In the genomic region with DNA sequence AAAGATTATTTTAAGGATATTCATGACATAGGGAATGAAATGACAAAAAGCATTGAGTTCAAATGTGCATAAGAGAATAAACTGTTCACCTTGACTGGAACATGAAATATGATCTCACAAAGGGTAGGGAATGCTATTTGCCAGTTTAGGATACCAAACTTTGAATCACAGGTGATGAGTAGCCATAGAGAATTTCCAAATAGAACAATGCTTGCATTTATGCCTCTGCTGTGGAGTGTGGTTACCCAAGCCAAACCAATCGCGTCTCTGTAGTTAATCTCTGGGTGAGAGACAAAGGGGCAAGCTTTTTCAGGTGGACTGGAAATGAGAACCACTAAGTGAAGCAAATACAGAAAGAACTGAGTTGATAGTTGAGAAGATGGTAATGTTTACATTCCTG, we compare ENCODE assay signal across 1 cellular context.
TF ChIP-seq lines count a peak whose summit lies in the region.

No MANE protein-coding gene starts in this region.

TF ChIP-seq in HepG2, 621 proteins besides CTCF, POLR2A, EP300 and RAD21:
- TF ChIP-seq, protein P1, sequence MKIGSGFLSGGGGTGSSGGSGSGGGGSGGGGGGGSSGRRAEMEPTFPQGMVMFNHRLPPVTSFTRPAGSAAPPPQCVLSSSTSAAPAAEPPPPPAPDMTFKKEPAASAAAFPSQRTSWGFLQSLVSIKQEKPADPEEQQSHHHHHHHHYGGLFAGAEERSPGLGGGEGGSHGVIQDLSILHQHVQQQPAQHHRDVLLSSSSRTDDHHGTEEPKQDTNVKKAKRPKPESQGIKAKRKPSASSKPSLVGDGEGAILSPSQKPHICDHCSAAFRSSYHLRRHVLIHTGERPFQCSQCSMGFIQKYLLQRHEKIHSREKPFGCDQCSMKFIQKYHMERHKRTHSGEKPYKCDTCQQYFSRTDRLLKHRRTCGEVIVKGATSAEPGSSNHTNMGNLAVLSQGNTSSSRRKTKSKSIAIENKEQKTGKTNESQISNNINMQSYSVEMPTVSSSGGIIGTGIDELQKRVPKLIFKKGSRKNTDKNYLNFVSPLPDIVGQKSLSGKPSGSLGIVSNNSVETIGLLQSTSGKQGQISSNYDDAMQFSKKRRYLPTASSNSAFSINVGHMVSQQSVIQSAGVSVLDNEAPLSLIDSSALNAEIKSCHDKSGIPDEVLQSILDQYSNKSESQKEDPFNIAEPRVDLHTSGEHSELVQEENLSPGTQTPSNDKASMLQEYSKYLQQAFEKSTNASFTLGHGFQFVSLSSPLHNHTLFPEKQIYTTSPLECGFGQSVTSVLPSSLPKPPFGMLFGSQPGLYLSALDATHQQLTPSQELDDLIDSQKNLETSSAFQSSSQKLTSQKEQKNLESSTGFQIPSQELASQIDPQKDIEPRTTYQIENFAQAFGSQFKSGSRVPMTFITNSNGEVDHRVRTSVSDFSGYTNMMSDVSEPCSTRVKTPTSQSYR (CRISPR knock-in tag; IDR thresholded peaks at IDR 0.05; ENCODE audit: borderline replicate concordance) = no peak
- no peak for TF ChIP-seq HMG20B (CRISPR knock-in tag; conservative IDR thresholded peaks at IDR 0.05)
- no peak for TF ChIP-seq ZNF878 (CRISPR knock-in tag; IDR thresholded peaks at IDR 0.05)
- TF ChIP-seq SALL2 (CRISPR knock-in tag; IDR thresholded peaks at IDR 0.05) = no peak
- TF ChIP-seq JARID2 (CRISPR knock-in tag; IDR thresholded peaks at IDR 0.05; ENCODE audit: insufficient replicate concordance) = no peak
- TF ChIP-seq, protein P2, sequence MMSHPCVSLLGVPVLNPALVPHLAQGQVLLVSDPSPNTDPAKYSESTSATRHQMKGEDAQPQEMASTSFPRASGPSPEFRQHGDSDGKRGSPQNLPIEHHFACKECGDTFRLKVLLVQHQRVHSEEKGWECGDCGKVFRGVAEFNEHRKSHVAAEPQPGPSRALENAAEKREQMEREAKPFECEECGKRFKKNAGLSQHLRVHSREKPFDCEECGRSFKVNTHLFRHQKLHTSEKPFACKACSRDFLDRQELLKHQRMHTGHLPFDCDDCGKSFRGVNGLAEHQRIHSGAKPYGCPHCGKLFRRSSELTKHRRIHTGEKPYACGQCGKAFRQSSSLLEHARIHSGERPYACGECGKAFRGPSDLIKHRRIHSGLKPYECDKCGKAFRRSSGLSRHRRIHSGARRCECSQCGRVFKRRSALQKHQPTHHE (CRISPR knock-in tag; IDR thresholded peaks at IDR 0.05; ENCODE audit: borderline replicate concordance) = no peak
- TF ChIP-seq ZNF225 (CRISPR knock-in tag; IDR thresholded peaks at IDR 0.05) = no peak
- TF ChIP-seq ZFP90 (CRISPR knock-in tag; IDR thresholded peaks at IDR 0.05; ENCODE audit: borderline replicate concordance) = no peak
- TF ChIP-seq, protein P3, sequence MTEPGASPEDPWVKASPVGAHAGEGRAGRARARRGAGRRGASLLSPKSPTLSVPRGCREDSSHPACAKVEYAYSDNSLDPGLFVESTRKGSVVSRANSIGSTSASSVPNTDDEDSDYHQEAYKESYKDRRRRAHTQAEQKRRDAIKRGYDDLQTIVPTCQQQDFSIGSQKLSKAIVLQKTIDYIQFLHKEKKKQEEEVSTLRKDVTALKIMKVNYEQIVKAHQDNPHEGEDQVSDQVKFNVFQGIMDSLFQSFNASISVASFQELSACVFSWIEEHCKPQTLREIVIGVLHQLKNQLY (CRISPR knock-in tag; IDR thresholded peaks at IDR 0.05) = no peak
- no peak for TF ChIP-seq TSC22D2 (CRISPR knock-in tag; IDR thresholded peaks at IDR 0.05; ENCODE audit: borderline replicate concordance)
- no peak for TF ChIP-seq ZNF75D (CRISPR knock-in tag; IDR thresholded peaks at IDR 0.05; ENCODE audit: borderline replicate concordance)
- TF ChIP-seq, protein P4, sequence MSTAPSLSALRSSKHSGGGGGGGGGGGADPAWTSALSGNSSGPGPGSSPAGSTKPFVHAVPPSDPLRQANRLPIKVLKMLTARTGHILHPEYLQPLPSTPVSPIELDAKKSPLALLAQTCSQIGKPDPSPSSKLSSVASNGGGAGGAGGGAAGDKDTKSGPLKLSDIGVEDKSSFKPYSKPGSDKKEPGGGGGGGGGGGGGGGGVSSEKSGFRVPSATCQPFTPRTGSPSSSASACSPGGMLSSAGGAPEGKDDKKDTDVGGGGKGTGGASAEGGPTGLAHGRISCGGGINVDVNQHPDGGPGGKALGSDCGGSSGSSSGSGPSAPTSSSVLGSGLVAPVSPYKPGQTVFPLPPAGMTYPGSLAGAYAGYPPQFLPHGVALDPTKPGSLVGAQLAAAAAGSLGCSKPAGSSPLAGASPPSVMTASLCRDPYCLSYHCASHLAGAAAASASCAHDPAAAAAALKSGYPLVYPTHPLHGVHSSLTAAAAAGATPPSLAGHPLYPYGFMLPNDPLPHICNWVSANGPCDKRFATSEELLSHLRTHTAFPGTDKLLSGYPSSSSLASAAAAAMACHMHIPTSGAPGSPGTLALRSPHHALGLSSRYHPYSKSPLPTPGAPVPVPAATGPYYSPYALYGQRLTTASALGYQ (CRISPR knock-in tag; IDR thresholded peaks at IDR 0.05) = no peak
- TF ChIP-seq RORA (CRISPR knock-in tag; IDR thresholded peaks at IDR 0.05) = no peak
- TF ChIP-seq, protein P5, sequence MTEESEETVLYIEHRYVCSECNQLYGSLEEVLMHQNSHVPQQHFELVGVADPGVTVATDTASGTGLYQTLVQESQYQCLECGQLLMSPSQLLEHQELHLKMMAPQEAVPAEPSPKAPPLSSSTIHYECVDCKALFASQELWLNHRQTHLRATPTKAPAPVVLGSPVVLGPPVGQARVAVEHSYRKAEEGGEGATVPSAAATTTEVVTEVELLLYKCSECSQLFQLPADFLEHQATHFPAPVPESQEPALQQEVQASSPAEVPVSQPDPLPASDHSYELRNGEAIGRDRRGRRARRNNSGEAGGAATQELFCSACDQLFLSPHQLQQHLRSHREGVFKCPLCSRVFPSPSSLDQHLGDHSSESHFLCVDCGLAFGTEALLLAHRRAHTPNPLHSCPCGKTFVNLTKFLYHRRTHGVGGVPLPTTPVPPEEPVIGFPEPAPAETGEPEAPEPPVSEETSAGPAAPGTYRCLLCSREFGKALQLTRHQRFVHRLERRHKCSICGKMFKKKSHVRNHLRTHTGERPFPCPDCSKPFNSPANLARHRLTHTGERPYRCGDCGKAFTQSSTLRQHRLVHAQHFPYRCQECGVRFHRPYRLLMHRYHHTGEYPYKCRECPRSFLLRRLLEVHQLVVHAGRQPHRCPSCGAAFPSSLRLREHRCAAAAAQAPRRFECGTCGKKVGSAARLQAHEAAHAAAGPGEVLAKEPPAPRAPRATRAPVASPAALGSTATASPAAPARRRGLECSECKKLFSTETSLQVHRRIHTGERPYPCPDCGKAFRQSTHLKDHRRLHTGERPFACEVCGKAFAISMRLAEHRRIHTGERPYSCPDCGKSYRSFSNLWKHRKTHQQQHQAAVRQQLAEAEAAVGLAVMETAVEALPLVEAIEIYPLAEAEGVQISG (CRISPR knock-in tag; IDR thresholded peaks at IDR 0.05) = no peak
- no peak for TF ChIP-seq ATF1 (CRISPR knock-in tag; IDR thresholded peaks at IDR 0.05)
- TF ChIP-seq HCFC1 (IDR thresholded peaks at IDR 0.05; ENCODE audit: low read depth, low read length) = no peak
- no peak for TF ChIP-seq GTF3A (CRISPR knock-in tag; conservative IDR thresholded peaks at IDR 0.05)
- TF ChIP-seq, protein P6, sequence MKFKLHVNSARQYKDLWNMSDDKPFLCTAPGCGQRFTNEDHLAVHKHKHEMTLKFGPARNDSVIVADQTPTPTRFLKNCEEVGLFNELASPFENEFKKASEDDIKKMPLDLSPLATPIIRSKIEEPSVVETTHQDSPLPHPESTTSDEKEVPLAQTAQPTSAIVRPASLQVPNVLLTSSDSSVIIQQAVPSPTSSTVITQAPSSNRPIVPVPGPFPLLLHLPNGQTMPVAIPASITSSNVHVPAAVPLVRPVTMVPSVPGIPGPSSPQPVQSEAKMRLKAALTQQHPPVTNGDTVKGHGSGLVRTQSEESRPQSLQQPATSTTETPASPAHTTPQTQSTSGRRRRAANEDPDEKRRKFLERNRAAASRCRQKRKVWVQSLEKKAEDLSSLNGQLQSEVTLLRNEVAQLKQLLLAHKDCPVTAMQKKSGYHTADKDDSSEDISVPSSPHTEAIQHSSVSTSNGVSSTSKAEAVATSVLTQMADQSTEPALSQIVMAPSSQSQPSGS (CRISPR knock-in tag; IDR thresholded peaks at IDR 0.05) = no peak
- TF ChIP-seq, protein P7, sequence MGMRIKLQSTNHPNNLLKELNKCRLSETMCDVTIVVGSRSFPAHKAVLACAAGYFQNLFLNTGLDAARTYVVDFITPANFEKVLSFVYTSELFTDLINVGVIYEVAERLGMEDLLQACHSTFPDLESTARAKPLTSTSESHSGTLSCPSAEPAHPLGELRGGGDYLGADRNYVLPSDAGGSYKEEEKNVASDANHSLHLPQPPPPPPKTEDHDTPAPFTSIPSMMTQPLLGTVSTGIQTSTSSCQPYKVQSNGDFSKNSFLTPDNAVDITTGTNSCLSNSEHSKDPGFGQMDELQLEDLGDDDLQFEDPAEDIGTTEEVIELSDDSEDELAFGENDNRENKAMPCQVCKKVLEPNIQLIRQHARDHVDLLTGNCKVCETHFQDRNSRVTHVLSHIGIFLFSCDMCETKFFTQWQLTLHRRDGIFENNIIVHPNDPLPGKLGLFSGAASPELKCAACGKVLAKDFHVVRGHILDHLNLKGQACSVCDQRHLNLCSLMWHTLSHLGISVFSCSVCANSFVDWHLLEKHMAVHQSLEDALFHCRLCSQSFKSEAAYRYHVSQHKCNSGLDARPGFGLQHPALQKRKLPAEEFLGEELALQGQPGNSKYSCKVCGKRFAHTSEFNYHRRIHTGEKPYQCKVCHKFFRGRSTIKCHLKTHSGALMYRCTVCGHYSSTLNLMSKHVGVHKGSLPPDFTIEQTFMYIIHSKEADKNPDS (CRISPR knock-in tag; IDR thresholded peaks at IDR 0.05) = no peak
- no peak for TF ChIP-seq DMAP1 (CRISPR knock-in tag; IDR thresholded peaks at IDR 0.05)
